In the genomic region with DNA sequence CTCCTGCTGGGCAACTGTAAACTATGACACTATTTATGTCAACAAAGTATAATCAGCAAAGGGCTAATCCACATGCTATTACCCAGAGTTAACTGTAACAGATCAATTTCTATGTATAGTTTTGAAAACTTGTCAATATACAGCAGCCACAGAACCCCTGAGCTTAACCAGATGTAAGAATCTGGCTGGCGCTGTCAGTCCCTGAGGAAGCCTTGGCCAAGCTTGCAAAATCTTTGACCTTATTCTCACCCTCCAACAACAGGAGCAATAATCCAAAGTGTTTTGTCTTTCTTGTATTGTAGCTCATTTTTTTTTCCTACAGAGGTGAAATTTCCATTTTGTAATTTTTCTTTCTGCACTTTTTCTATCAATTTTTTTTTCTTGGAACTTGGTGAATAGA, we compare ENCODE assay signal across 23 cellular contexts.
"Had no signal": no experiment of that assay in that cellular context is flagged by ENCODE, and none has a peak within 500 bp of the region (broad histone marks: within the 10 kb centered on the region; RNA-seq: fewer than 3 reads in every experiment).

No MANE protein-coding gene starts in this region.

- H3K4me3 ChIP-seq: K562, Peyer's patch had no signal

- H3K9me3 ChIP-seq: Peyer's patch had no signal

- H3K27ac ChIP-seq: brain microvascular endothelial cell, Peyer's patch had no signal

- H3K36me3 ChIP-seq: brain microvascular endothelial cell, Peyer's patch had no signal

- H3K27me3 ChIP-seq: brain microvascular endothelial cell, Peyer's patch had no signal

- DNase-seq: activated B cell treated with CpG ODN at 0.5 μM for 24 hours; activated CD4-positive, alpha-beta T cell treated with anti-CD3 and anti-CD28 coated beads for 1 hour; activated CD4-positive, alpha-beta T cell treated with anti-CD3 and anti-CD28 coated beads, Interleukin-2, amount 10 ng/mL, durations not matched to agents 24 days and 14 days; activated CD4-positive, alpha-beta T cell treated with anti-CD3 and anti-CD28 coated beads, Interleukin-2, amount 50 U/mL, for 48 hours; activated CD8-positive, alpha-beta memory T cell treated with anti-CD3 and anti-CD28 coated beads for 24 hours; activated gamma-delta T cell; activated naive CD4-positive, alpha-beta T cell treated with anti-CD3 and anti-CD28 coated beads for 36 hours; activated T-cell treated with anti-CD3 and anti-CD28 coated beads, Interleukin-2, amount 50 U/mL, for 4 hours; brain microvascular endothelial cell; cerebellar nuclear complex; MM.1S; NCI-H146; NCI-H187 treated with DMSO at 0.1 percent for 48 hours; NCI-H2081 treated with DMSO at 0.1 percent for 48 hours; NCI-H446; NCI-H524; NCI-H748 treated with DMSO at 0.1 percent for 48 hours; OCI-M1; Peyer's patch; T-cell; T-helper 2 cell; T1000 had no signal

- H3K4me1 ChIP-seq: Peyer's patch had no signal
